Comparison of ENCODE assay signal across 10 cellular contexts in the genomic region with DNA sequence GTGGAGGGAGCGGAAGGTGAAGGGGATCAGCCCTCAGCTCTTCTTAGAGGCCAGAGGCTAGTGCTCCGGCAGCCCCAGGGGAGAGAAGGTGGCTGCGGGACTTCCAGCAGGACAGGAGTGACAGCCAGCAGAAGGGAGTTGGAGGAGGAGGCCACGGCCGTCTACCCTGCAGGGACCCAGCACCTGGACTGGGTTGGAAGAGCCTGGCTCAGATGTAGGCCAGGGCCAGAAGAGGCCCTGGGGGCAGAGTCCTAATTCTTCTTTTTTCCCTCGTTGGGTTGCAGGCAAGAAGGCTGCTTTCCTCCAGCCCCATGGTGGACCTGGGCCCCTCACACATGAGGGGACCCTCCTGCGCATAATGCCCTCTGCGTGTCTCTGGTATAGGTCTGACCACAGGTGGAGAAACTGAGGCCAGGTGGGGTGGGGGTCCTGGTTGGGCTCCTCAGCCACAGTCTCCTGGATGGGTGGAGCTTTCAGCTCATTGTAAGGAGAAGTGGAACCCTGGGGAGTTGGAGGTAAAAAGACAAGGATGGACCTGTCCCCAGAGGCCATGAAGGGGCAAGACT. TPM values are rescaled to one million over a fixed set of nuclear protein-coding genes. Genes with fewer than 3 reads are reported as not detected.
DNase-seq lines count a peak whose midpoint lies in the region; ATAC-seq and TF ChIP-seq lines count a peak whose summit lies in the region.
"Had no signal": no experiment of that assay in that cellular context is flagged by ENCODE, and none has a peak within 500 bp of the region (broad histone marks: within the 10 kb centered on the region; RNA-seq: fewer than 3 reads in every experiment).

No MANE protein-coding gene starts in this region.

- H3K4me1 Mint-ChIP-seq in activated T-cell treated with anti-CD3 and anti-CD28 coated beads, Interleukin-2, amount 50 U/mL, for 72 hours (ENCODE audit: low read depth), result peaks cover 33% of the 10 kb centered on the region
- peaks cover 34% of the 10 kb centered on the region for H3K4me1 Mint-ChIP-seq in memory B cell

- TF ChIP-seq CTCF in ascending aorta (IDR thresholded peaks at IDR 0.05) (no peak), thyroid gland (IDR thresholded peaks at IDR 0.05) (no peak)

- in situ Hi-C loops in KBM-7 (cut with MboI; ENCODE audit: low pct_unique_long_range_greater_than_20kb, low sequenced_read_pairs), result no loop called here

- H3K36me3 ChIP-seq in ascending aorta (peaks cover 7 to 11% of the 10 kb centered on the region in 2 donors), thyroid gland (no peaks in the 10 kb centered on the region)

- H3K36me3 Mint-ChIP-seq in activated T-cell treated with anti-CD3 and anti-CD28 coated beads, Interleukin-2, amount 50 U/mL, for 72 hours (ENCODE audit: insufficient read depth in 2 of 2), result no peaks in the 10 kb centered on the region
- H3K36me3 Mint-ChIP-seq in memory B cell, result no peaks in the 10 kb centered on the region

- WGBS in thyroid gland, 2 donors, result 88 to 90% methylated on average over 4 to 7 of the region's 8 CpGs

- H3K27me3 ChIP-seq in ascending aorta (no peaks in the 10 kb centered on the region), thyroid gland (peaks cover 20% of the 10 kb centered on the region)

- no peak for ATAC-seq in activated T-cell treated with anti-CD3 and anti-CD28 coated beads, Interleukin-2, amount 50 U/mL, for 72 hours (replicated peaks in 1 of 2)
- ATAC-seq in memory B cell (ENCODE audit: low read depth), result no peak

- H3K27ac Mint-ChIP-seq in activated T-cell treated with anti-CD3 and anti-CD28 coated beads, Interleukin-2, amount 50 U/mL, for 72 hours, result no peak overlapping the region
- H3K27ac Mint-ChIP-seq in memory B cell, result peak overlapping the region; percentile 61

- no peaks in the 10 kb centered on the region for H3K9me3 Mint-ChIP-seq in activated T-cell treated with anti-CD3 and anti-CD28 coated beads, Interleukin-2, amount 50 U/mL, for 72 hours
- no peaks in the 10 kb centered on the region for H3K9me3 Mint-ChIP-seq in memory B cell

- peak overlapping the region in 1 of 2 donors; percentile 92 for H3K4me3 ChIP-seq in ascending aorta
- H3K4me3 ChIP-seq in thyroid gland (replicated peaks in 1 of 3), result no peak overlapping the region

- DNase-seq in activated T-cell treated with anti-CD3 and anti-CD28 coated beads, Interleukin-2, amount 50 U/mL, for 72 hours, result no peak
- no peak for DNase-seq in activated T-cell treated with anti-CD3 and anti-CD28 coated beads for 4 hours
- no peak for DNase-seq in ascending aorta (ENCODE audit: low spot score in 2 of 2)
- no peak for DNase-seq in memory B cell (ENCODE audit: low spot score in 2 of 2)
- no peak for DNase-seq in thyroid gland
- no peak for DNase-seq in NCI-H2171 treated with DMSO at 0.1 percent for 48 hours (lab: John Stamatoyannopoulos, UW)
- no peak for DNase-seq in AML-193 (lab: John Stamatoyannopoulos, UW)
- DNase-seq in KBM-7, result no peak
- DNase-seq: NCI-H2081 treated with DMSO at 0.1 percent for 48 hours had no signal

- H3K9me3 ChIP-seq in ascending aorta (no peaks in the 10 kb centered on the region), thyroid gland (no peaks in the 10 kb centered on the region)

- H3K4me3 Mint-ChIP-seq in activated T-cell treated with anti-CD3 and anti-CD28 coated beads, Interleukin-2, amount 50 U/mL, for 72 hours, result peak overlapping the region; percentile 73 to 75
- peak overlapping the region; percentile 83 for H3K4me3 Mint-ChIP-seq in memory B cell

- intact Hi-C loops in ascending aorta (cut with DNase I), result loop anchor here (5.0 kb wide), 3 partner anchors 217 to 697 kb away; partner anchors contain the start of genes BCL9L and DPAGT1
- intact Hi-C loops in thyroid gland (cut with DNase I), result no loop called here

- H3K27ac ChIP-seq in ascending aorta (peak overlapping the region; percentile 98 to 99), thyroid gland (peak overlapping the region; percentile 49 to 81 (median 60))

- H3K4me1 ChIP-seq in ascending aorta (peaks cover 20 to 53% of the 10 kb centered on the region in 2 donors), thyroid gland (peaks cover 33 to 51% of the 10 kb centered on the region in 2 donors)

- no peak for TF ChIP-seq POLR2A in thyroid gland (IDR thresholded peaks at IDR 0.05)

- H3K27me3 Mint-ChIP-seq in activated T-cell treated with anti-CD3 and anti-CD28 coated beads, Interleukin-2, amount 50 U/mL, for 72 hours (ENCODE audit: low read depth), result peaks cover 8% of the 10 kb centered on the region
- H3K27me3 Mint-ChIP-seq in memory B cell, result peaks cover 17% of the 10 kb centered on the region

RNA-seq across cellular contexts. Expression of gene MCAM, which starts 2.3 kb away (rescaled TPM):
- total RNA-seq in activated T-cell treated with anti-CD3 and anti-CD28 coated beads, Interleukin-2, amount 50 U/mL, for 72 hours, result 1 to 10 TPM; 4.7 to 5.2 TPM
- 2,975 TPM for total RNA-seq in ascending aorta
- 100 to 1,000 TPM in 1 of 4 donors, 10 to 100 TPM in 3; 17.6 to 243 (median 61.8) TPM for total RNA-seq in thyroid gland

RNA-seq across cellular contexts. Expression of gene RNF26, which starts 15.1 kb away (rescaled TPM):
- total RNA-seq in activated T-cell treated with anti-CD3 and anti-CD28 coated beads, Interleukin-2, amount 50 U/mL, for 72 hours, result 10 to 100 TPM; 32.5 to 38.9 TPM
- total RNA-seq in ascending aorta (16.8 TPM), thyroid gland (10 to 100 TPM; 10.1 to 18.9 (median 14.1) TPM)

RNA-seq across cellular contexts. Expression of gene C1QTNF5, which starts 21.5 kb away (rescaled TPM):
- not detected for total RNA-seq in activated T-cell treated with anti-CD3 and anti-CD28 coated beads, Interleukin-2, amount 50 U/mL, for 72 hours
- total RNA-seq in ascending aorta (95.8 TPM), thyroid gland (10 to 100 TPM; 13.0 to 46.4 (median 27.8) TPM)

RNA-seq across cellular contexts. Expression of gene MFRP, which starts 27.3 kb away (rescaled TPM):
- not detected for total RNA-seq in activated T-cell treated with anti-CD3 and anti-CD28 coated beads, Interleukin-2, amount 50 U/mL, for 72 hours
- not detected for total RNA-seq in ascending aorta
- not detected for total RNA-seq in thyroid gland
- total RNA-seq: mesenteric fat pad had no signal

Comparison
In these comparisons a context has a peak if more than half of its experiments do, and no peak if none do; other contexts are left out.
1. RNA of gene MCAM, which starts 2.3 kb away (total RNA-seq): 2,975 TPM in ascending aorta (single experiment); 17.6 to 243 TPM in thyroid gland and 4.7 to 5.2 TPM in activated T-cell treated with anti-CD3 and anti-CD28 coated beads, Interleukin-2, amount 50 U/mL, for 72 hours; every median in the first group is over 10 times any median in the second.
2. RNA of gene C1QTNF5, which starts 21.5 kb away (total RNA-seq): 95.8 TPM in ascending aorta (single experiment) and 13.0 to 46.4 TPM in thyroid gland; not detected in activated T-cell treated with anti-CD3 and anti-CD28 coated beads, Interleukin-2, amount 50 U/mL, for 72 hours; every median in the first group is over 10 times any median in the second.